1 cellular context compared by ENCODE assay signal in genomic region chr5:61816146-61816545, GRCh38.
TF ChIP-seq lines count a peak whose summit lies in the region.

No MANE protein-coding gene starts in this region.

TF ChIP-seq in neural cell, 6 proteins besides CTCF, POLR2A, EP300 and RAD21 (continued from another document):
- TF ChIP-seq REST (IDR thresholded peaks at IDR 0.05; ENCODE audit: borderline replicate concordance), result no peak
- no peak for TF ChIP-seq MXI1 (conservative IDR thresholded peaks at IDR 0.05; ENCODE audit: poor library complexity, severe bottlenecking)
- no peak for TF ChIP-seq SMC3 (conservative IDR thresholded peaks at IDR 0.05; ENCODE audit: poor library complexity)
- no peak for TF ChIP-seq TAF1 (IDR thresholded peaks at IDR 0.05; ENCODE audit: low read depth)
- no peak for TF ChIP-seq EZH2 (IDR thresholded peaks at IDR 0.05; ENCODE audit: borderline replicate concordance, insufficient read depth, low read length, poor library complexity, severe bottlenecking)
